Comparison of ENCODE assay signal across 17 cellular contexts in genomic region chr7:71193099-71193810, GRCh38.
A peak's percentile ranks its signal among the peaks of the same experiment; 100 is the strongest.
DNase-seq lines count a peak whose midpoint lies in the region; TF ChIP-seq lines count a peak whose summit lies in the region.
"Had no signal": no experiment of that assay in that cellular context is flagged by ENCODE, and none has a peak within 500 bp of the region (broad histone marks: within the 10 kb centered on the region; RNA-seq: fewer than 3 reads in every experiment).

No MANE protein-coding gene starts in this region.

- no peak for TF ChIP-seq CTCF in GM10266 (IDR thresholded peaks at IDR 0.05; ENCODE audit: control insufficient read depth, insufficient read depth, low read depth, missing control alignments)

- DNase-seq in DMS 273 treated with DMSO at 0.1 percent for 48 hours (lab: John Stamatoyannopoulos, UW): peak; percentile 96
- DNase-seq in NCI-H2171 (lab: John Stamatoyannopoulos, UW): peak; percentile 87
- peak; percentile 98 for DNase-seq in cerebellar cortex (ENCODE audit: low spot score)
- peak; percentile 27 for DNase-seq in middle frontal gyrus (ENCODE audit: extremely low spot score, low spot score)
- no peak for DNase-seq in GF-D8 (lab: John Stamatoyannopoulos, UW)
- DNase-seq in GM10266 (ENCODE audit: extremely low spot score): no peak
- no peak for DNase-seq in epidermal melanocyte (ENCODE audit: insufficient read length, low spot score)
- no peak for DNase-seq in T-helper 2 cell
- DNase-seq: BE2C; CD4-positive, CD25-positive, alpha-beta regulatory T cell; COR-L47; GDM1; IMR-90; NCI-H1105 treated with DMSO at 0.1 percent for 48 hours; NCI-H2081 treated with DMSO at 0.1 percent for 48 hours; NCI-H748 treated with DMSO at 0.1 percent for 48 hours; Peyer's patch had no signal

Comparison
In these comparisons a context has a peak if more than half of its experiments do, and no peak if none do; other contexts are left out.
1. DNase-seq: peak in DMS 273 treated with DMSO at 0.1 percent for 48 hours (single experiment), NCI-H2171 (single experiment), cerebellar cortex (single experiment) and middle frontal gyrus (single experiment); none in GF-D8 (single experiment), GM10266 (single experiment), epidermal melanocyte (single experiment) and T-helper 2 cell (0 of 5).